10 cellular contexts compared by ENCODE assay signal in genomic region chr3:32313723-32314473, GRCh38.
DNase-seq lines count a peak whose midpoint lies in the region; ATAC-seq, FAIRE-seq and TF ChIP-seq lines count a peak whose summit lies in the region.
"Had no signal": no experiment of that assay in that cellular context is flagged by ENCODE, and none has a peak within 500 bp of the region (broad histone marks: within the 10 kb centered on the region; RNA-seq: fewer than 3 reads in every experiment).

No MANE protein-coding gene starts in this region.

- H3K4me1 ChIP-seq in right atrium auricular region (no peaks in the 10 kb centered on the region), colonic mucosa (no peaks in the 10 kb centered on the region), esophagus muscularis mucosa (peaks cover 4 to 7% (median 5%) of the 10 kb centered on the region in 4 donors)
- H3K4me1 ChIP-seq: BE2C had no signal

- no peak for TF ChIP-seq EP300 in esophagus muscularis mucosa (IDR thresholded peaks at IDR 0.05)

- TF ChIP-seq POLR2A in esophagus muscularis mucosa (IDR thresholded peaks at IDR 0.05; ENCODE audit: low read depth): no peak

- H3K9me3 ChIP-seq in right atrium auricular region: no peaks in the 10 kb centered on the region
- no peaks in the 10 kb centered on the region for H3K9me3 ChIP-seq in colonic mucosa
- H3K9me3 ChIP-seq in esophagus muscularis mucosa: no peaks in the 10 kb centered on the region
- H3K9me3 ChIP-seq: BE2C had no signal

- H3K4me3 Mint-ChIP-seq in activated T-cell treated with anti-CD3 and anti-CD28 coated beads, Interleukin-2, amount 50 U/mL, for 72 hours: peak overlapping the region; percentile 78 to 83

- H3K4me3 ChIP-seq in right atrium auricular region (no peak overlapping the region), colonic mucosa (no peak overlapping the region), esophagus muscularis mucosa (no peak overlapping the region), dorsolateral prefrontal cortex (no peak overlapping the region)
- H3K4me3 ChIP-seq: cardiac muscle cell had no signal

- DNase-seq in left ventricle myocardium superior (no peak), right atrium auricular region (ENCODE audit: low spot score) (no peak), colonic mucosa (no peak), esophagus muscularis mucosa (ENCODE audit: extremely low spot score) (no peak), activated gamma-delta T cell treated with Interleukin-2 at 50 U/mL for 16 hours (no peak), dorsolateral prefrontal cortex (no peak)
- DNase-seq in activated T-cell treated with anti-CD3 and anti-CD28 coated beads, Interleukin-2, amount 50 U/mL, for 72 hours: peak; percentile 33 to 37
- DNase-seq: BE2C had no signal

- peak overlapping the region; percentile 48 for H3K27ac Mint-ChIP-seq in activated T-cell treated with anti-CD3 and anti-CD28 coated beads, Interleukin-2, amount 50 U/mL, for 72 hours

- no peaks in the 10 kb centered on the region for H3K36me3 Mint-ChIP-seq in activated T-cell treated with anti-CD3 and anti-CD28 coated beads, Interleukin-2, amount 50 U/mL, for 72 hours (ENCODE audit: insufficient read depth in 2 of 2)

- TF ChIP-seq CTCF in right atrium auricular region (IDR thresholded peaks at IDR 0.05) (no peak), colonic mucosa (IDR thresholded peaks at IDR 0.05) (no peak), esophagus muscularis mucosa (IDR thresholded peaks at IDR 0.05) (no peak), dorsolateral prefrontal cortex (IDR thresholded peaks at IDR 0.05 in 54 of 56, conservative IDR thresholded peaks at IDR 0.05 in 2 of 56; ENCODE audit: low read depth in 1 of 56, partially characterized antibody in 56 of 56) (no peak)

- H3K36me3 ChIP-seq in right atrium auricular region (no peaks in the 10 kb centered on the region), colonic mucosa (no peaks in the 10 kb centered on the region), esophagus muscularis mucosa (no peaks in the 10 kb centered on the region)
- H3K36me3 ChIP-seq: BE2C, cardiac muscle cell had no signal

- peak; percentile 15 for ATAC-seq in left ventricle myocardium superior
- peak; percentile 97 for ATAC-seq in activated T-cell treated with anti-CD3 and anti-CD28 coated beads, Interleukin-2, amount 50 U/mL, for 72 hours (replicated peaks in 1 of 2)

- intact Hi-C loops in left ventricle myocardium superior (cut with micrococcal nuclease) (no loop called here), colonic mucosa (cut with DNase I) (no loop called here), esophagus muscularis mucosa (cut with DNase I) (no loop called here), dorsolateral prefrontal cortex (cut with DNase I) (no loop called here)

- H3K27me3 Mint-ChIP-seq in activated T-cell treated with anti-CD3 and anti-CD28 coated beads, Interleukin-2, amount 50 U/mL, for 72 hours (ENCODE audit: low read depth): no peaks in the 10 kb centered on the region

- H3K4me1 Mint-ChIP-seq in activated T-cell treated with anti-CD3 and anti-CD28 coated beads, Interleukin-2, amount 50 U/mL, for 72 hours (ENCODE audit: low read depth): peaks cover 31% of the 10 kb centered on the region

- H3K9me3 Mint-ChIP-seq in activated T-cell treated with anti-CD3 and anti-CD28 coated beads, Interleukin-2, amount 50 U/mL, for 72 hours: no peaks in the 10 kb centered on the region

- H3K27me3 ChIP-seq in right atrium auricular region (no peaks in the 10 kb centered on the region), colonic mucosa (no peaks in the 10 kb centered on the region), esophagus muscularis mucosa (no peaks in the 10 kb centered on the region), dorsolateral prefrontal cortex (no peaks in the 10 kb centered on the region)
- H3K27me3 ChIP-seq: BE2C, cardiac muscle cell had no signal

- H3K9ac ChIP-seq in colonic mucosa (ENCODE audit: low read depth in 2 of 2, low read length in 2 of 2): no peak overlapping the region

- peak; percentile 30 for FAIRE-seq in islet of Langerhans (lab: Jason Lieb, UNC)

- WGBS in esophagus muscularis mucosa: 66% methylated on average over 5 of the region's 5 CpGs

- H3K27ac ChIP-seq in right atrium auricular region: no peak overlapping the region
- no peak overlapping the region for H3K27ac ChIP-seq in colonic mucosa
- H3K27ac ChIP-seq in esophagus muscularis mucosa (replicated peaks in 1 of 4): no peak overlapping the region
- H3K27ac ChIP-seq in dorsolateral prefrontal cortex: peak overlapping the region in 19 of 59 donors; percentile 3 to 71 (median 34)
- H3K27ac ChIP-seq: cardiac muscle cell had no signal

Comparison
In these comparisons a context has a peak if more than half of its experiments do, and no peak if none do; other contexts are left out.
1. DNase-seq: peak in activated T-cell treated with anti-CD3 and anti-CD28 coated beads, Interleukin-2, amount 50 U/mL, for 72 hours (2 of 2); none in left ventricle myocardium superior (single experiment), right atrium auricular region (single experiment), colonic mucosa (single experiment), esophagus muscularis mucosa (single experiment), activated gamma-delta T cell treated with Interleukin-2 at 50 U/mL for 16 hours (single experiment) and dorsolateral prefrontal cortex (0 of 10).